In genomic region chr16:55426865-55427484, GRCh38 we compare ENCODE assay signal across 26 cellular contexts. TPM values are rescaled to one million over a fixed set of nuclear protein-coding genes. Genes with fewer than 3 reads are reported as not detected.
DNase-seq lines count a peak whose midpoint lies in the region; ATAC-seq and TF ChIP-seq lines count a peak whose summit lies in the region.
"Had no signal": no experiment of that assay in that cellular context is flagged by ENCODE, and none has a peak within 500 bp of the region (broad histone marks: within the 10 kb centered on the region; RNA-seq: fewer than 3 reads in every experiment).

No MANE protein-coding gene starts in this region.

- no peaks in the 10 kb centered on the region for H3K27me3 ChIP-seq in left lung
- no peaks in the 10 kb centered on the region for H3K27me3 ChIP-seq in upper lobe of right lung

- no peaks in the 10 kb centered on the region for H3K36me3 ChIP-seq in left lung
- H3K36me3 ChIP-seq in upper lobe of right lung = no peaks in the 10 kb centered on the region
- H3K36me3 ChIP-seq: SJCRH30 had no signal

- H3K4me3 ChIP-seq in NB4 (ENCODE audit: low read depth, low read length) (no peak overlapping the region), left lung (no peak overlapping the region), upper lobe of right lung (no peak overlapping the region)
- H3K4me3 ChIP-seq: SJCRH30 had no signal

- TF ChIP-seq POLR2A in NB4 (IDR thresholded peaks at IDR 0.05; ENCODE audit: extremely low read depth, insufficient read length) = no peak

- intact Hi-C loops in left lung (cut with DNase I) = no loop called here
- intact Hi-C loops in upper lobe of right lung (cut with DNase I) = no loop called here

- no peaks in the 10 kb centered on the region for H3K9me3 ChIP-seq in left lung
- no peaks in the 10 kb centered on the region for H3K9me3 ChIP-seq in upper lobe of right lung
- H3K9me3 ChIP-seq: Caco-2, SJCRH30 had no signal

- H3K27ac ChIP-seq in left lung (no peak overlapping the region), upper lobe of right lung (no peak overlapping the region)
- H3K27ac ChIP-seq: C4-2B, SJCRH30 had no signal

- TF ChIP-seq CTCF in NB4 (IDR thresholded peaks at IDR 0.05; ENCODE audit: low read depth, low read length) = no peak
- no peak for TF ChIP-seq CTCF in left lung (IDR thresholded peaks at IDR 0.05)
- TF ChIP-seq CTCF in upper lobe of right lung (IDR thresholded peaks at IDR 0.05) = no peak

- ATAC-seq in left lung = peak; percentile 57
- peak; percentile 56 for ATAC-seq in upper lobe of right lung
- no peak for ATAC-seq in GM21515 (IDR thresholded peaks at IDR 0.05; ENCODE audit: unreplicated experiment)
- ATAC-seq in HG02798 (IDR thresholded peaks at IDR 0.05; ENCODE audit: poor library complexity, unreplicated experiment) = no peak
- ATAC-seq: CD8-positive, alpha-beta T cell; Right ventricle myocardium inferior; SK-N-SH treated with all-trans-retinoic acid at 6 μM for 48 hours had no signal

- no peaks in the 10 kb centered on the region for H3K4me1 ChIP-seq in left lung
- H3K4me1 ChIP-seq in upper lobe of right lung = no peaks in the 10 kb centered on the region
- H3K4me1 ChIP-seq: Caco-2, SJCRH30 had no signal

- DNase-seq in NB4 (ENCODE audit: low read depth) = peak; percentile 64
- peak; percentile 9 for DNase-seq in RPMI8226
- DNase-seq in left lung = no peak
- DNase-seq in upper lobe of right lung = no peak
- DNase-seq in RKO (ENCODE audit: low spot score) = no peak
- DNase-seq in DMS153 treated with DMSO at 0.1 percent for 48 hours (lab: John Stamatoyannopoulos, UW; ENCODE audit: unreplicated experiment) = no peak
- DNase-seq: Caco-2; CD8-positive, alpha-beta T cell; DMS79; EL; GDM1; KG1; MM.1S; NCI-H1105; NCI-H146; NCI-H2081; NCI-H2171 treated with DMSO at 0.1 percent for 48 hours; NCI-H446; NCI-H524 treated with DMSO at 0.1 percent for 48 hours; NCI-H774; SJCRH30 had no signal

RNA-seq across cellular contexts. Expression of gene MMP2, which starts 52.0 kb away (rescaled TPM):
- total RNA-seq in left lung (100 to 1,000 TPM; 300 to 606 TPM), upper lobe of right lung (353 TPM)
- total RNA-seq: CD8-positive, alpha-beta T cell had no signal

Comparison
In these comparisons a context has a peak if more than half of its experiments do, and no peak if none do; other contexts are left out.
1. DNase-seq: peak in NB4 (single experiment) and RPMI8226 (single experiment); none in left lung (0 of 2), upper lobe of right lung (single experiment), RKO (single experiment) and DMS153 treated with DMSO at 0.1 percent for 48 hours (single experiment).
2. ATAC-seq: peak in left lung (single experiment) and upper lobe of right lung (single experiment); none in GM21515 (single experiment) and HG02798 (single experiment).